ENCODE assay signal across 17 cellular contexts in genomic region chr1:91596474-91596873, GRCh38.
A peak's percentile ranks its signal among the peaks of the same experiment; 100 is the strongest.
DNase-seq lines count a peak whose midpoint lies in the region; ATAC-seq lines count a peak whose summit lies in the region.
"Had no signal": no experiment of that assay in that cellular context is flagged by ENCODE, and none has a peak within 500 bp of the region (broad histone marks: within the 10 kb centered on the region; RNA-seq: fewer than 3 reads in every experiment).

No MANE protein-coding gene starts in this region.

- H3K27me3 ChIP-seq in adipocyte (replicated peaks; ENCODE audit: control insufficient read depth, insufficient read depth, low read length): no peaks in the 10 kb centered on the region

- no peak for ATAC-seq in GM18861 (IDR thresholded peaks at IDR 0.05; ENCODE audit: unreplicated experiment)
- ATAC-seq: activated T-helper 17 cell treated with anti-CD3 and anti-CD28 coated beads, Interleukin-2, amount 50 U/mL, for 72 hours; GM12878; Panc1; sciatic nerve had no signal

- no peak overlapping the region for H3K4me3 ChIP-seq in adipocyte (ENCODE audit: low read length)
- H3K4me3 ChIP-seq: GM12878, SK-N-MC had no signal

- intact Hi-C loops in head of caudate nucleus (cut with DNase I): no loop called here

- H3K9ac ChIP-seq in adipocyte (ENCODE audit: low read length): no peak overlapping the region

- peaks cover 20% of the 10 kb centered on the region for H3K4me1 ChIP-seq in adipocyte (ENCODE audit: control insufficient read depth, insufficient read depth, low read length)

- no peaks in the 10 kb centered on the region for H3K9me3 ChIP-seq in adipocyte (ENCODE audit: control insufficient read depth, low read length)

- DNase-seq in EL (peak; percentile 41), M059J (ENCODE audit: low read depth) (peak; percentile 28), adipocyte (ENCODE audit: low read depth) (peak; percentile 65), head of caudate nucleus (peak in 28 of 42 donors; percentile 6 to 78 (median 36)), ACHN (no peak), DMS153 treated with DMSO at 0.1 percent for 48 hours (lab: John Stamatoyannopoulos, UW; ENCODE audit: unreplicated experiment) (no peak)
- DNase-seq: activated CD4-positive, alpha-beta T cell treated with anti-CD3 and anti-CD28 coated beads, Interleukin-2, amount 50 U/mL, for 48 hours; amygdala; NCI-H2029 treated with DMSO at 0.1 percent for 48 hours; NCI-H526; stimulated activated CD4-positive, alpha-beta T cell treated with anti-CD3 and anti-CD28 coated beads, Interleukin-2, amount 100 ng/mL, for 24 hours had no signal

- no peaks in the 10 kb centered on the region for H3K36me3 ChIP-seq in adipocyte (ENCODE audit: control insufficient read depth, insufficient read depth, low read length, severe bottlenecking)

- in situ Hi-C loops in ACHN (cut with HindIII; ENCODE audit: low pct_ligation_motif_present, low pct_unique_long_range_greater_than_20kb, low sequenced_read_pairs): no loop called here

Comparison
In these comparisons a context has a peak if more than half of its experiments do, and no peak if none do; other contexts are left out.
1. DNase-seq: peak in EL (single experiment), M059J (single experiment), adipocyte (single experiment) and head of caudate nucleus (28 of 42); none in ACHN (single experiment) and DMS153 treated with DMSO at 0.1 percent for 48 hours (single experiment).